ENCODE assay signal across 1 cellular context in the genomic region with DNA sequence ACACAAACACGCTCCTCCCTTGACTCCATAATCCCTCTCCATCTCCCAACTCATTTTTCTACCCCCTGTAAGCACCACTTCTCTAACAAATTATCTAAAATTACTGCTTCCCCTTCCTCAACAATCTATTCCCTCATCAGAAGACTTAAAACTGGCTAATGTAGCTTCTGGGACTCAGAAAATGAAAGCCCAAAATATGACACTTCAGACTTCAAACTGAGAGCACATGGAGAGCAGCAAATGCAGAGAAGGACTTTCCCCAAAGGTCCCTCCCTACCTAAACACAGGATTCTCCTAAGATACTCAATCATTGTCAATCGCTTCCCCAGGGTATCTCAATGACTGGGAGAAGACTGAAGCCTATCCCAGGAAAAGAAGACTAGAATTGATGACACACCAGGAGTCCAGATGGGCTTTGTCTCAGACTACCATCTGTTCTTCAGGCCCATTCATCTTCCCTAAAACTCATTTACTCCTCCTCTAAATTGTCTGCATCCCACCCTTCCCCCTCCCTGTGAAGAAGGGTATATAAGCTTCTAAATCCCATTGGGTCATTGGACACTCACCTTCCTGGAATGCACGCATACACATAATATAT.
TF ChIP-seq lines count a peak whose summit lies in the region.

No MANE protein-coding gene starts in this region.

TF ChIP-seq in IMR-90, 13 proteins besides CTCF, POLR2A, EP300 and RAD21:
- TF ChIP-seq BHLHE40 (IDR thresholded peaks at IDR 0.05; ENCODE audit: low read depth, low read length) (no peak), RFX5 (IDR thresholded peaks at IDR 0.05; ENCODE audit: low read depth, low read length) (no peak), CEBPB (IDR thresholded peaks at IDR 0.05; ENCODE audit: low read depth, low read length) (no peak), MXI1 (IDR thresholded peaks at IDR 0.05; ENCODE audit: borderline replicate concordance, low read depth, low read length) (no peak), RCOR1 (IDR thresholded peaks at IDR 0.05; ENCODE audit: insufficient replicate concordance, low read length) (no peak), MAZ (IDR thresholded peaks at IDR 0.05; ENCODE audit: borderline replicate concordance, low read depth, low read length) (no peak), SMC3 (IDR thresholded peaks at IDR 0.05; ENCODE audit: low read depth, low read length) (no peak), FOS (IDR thresholded peaks at IDR 0.05; ENCODE audit: low read depth, low read length) (no peak), MAFK (IDR thresholded peaks at IDR 0.05; ENCODE audit: low read depth, low read length) (no peak), NFE2L2 (IDR thresholded peaks at IDR 0.05; ENCODE audit: low read depth, low read length) (no peak), CHD1 (IDR thresholded peaks at IDR 0.05; ENCODE audit: low read depth, low read length) (no peak)
- TF ChIP-seq, protein P1, sequence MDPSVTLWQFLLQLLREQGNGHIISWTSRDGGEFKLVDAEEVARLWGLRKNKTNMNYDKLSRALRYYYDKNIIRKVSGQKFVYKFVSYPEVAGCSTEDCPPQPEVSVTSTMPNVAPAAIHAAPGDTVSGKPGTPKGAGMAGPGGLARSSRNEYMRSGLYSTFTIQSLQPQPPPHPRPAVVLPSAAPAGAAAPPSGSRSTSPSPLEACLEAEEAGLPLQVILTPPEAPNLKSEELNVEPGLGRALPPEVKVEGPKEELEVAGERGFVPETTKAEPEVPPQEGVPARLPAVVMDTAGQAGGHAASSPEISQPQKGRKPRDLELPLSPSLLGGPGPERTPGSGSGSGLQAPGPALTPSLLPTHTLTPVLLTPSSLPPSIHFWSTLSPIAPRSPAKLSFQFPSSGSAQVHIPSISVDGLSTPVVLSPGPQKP (IDR thresholded peaks at IDR 0.05; ENCODE audit: borderline replicate concordance, low read depth, low read length): no peak
- TF ChIP-seq, protein P2, sequence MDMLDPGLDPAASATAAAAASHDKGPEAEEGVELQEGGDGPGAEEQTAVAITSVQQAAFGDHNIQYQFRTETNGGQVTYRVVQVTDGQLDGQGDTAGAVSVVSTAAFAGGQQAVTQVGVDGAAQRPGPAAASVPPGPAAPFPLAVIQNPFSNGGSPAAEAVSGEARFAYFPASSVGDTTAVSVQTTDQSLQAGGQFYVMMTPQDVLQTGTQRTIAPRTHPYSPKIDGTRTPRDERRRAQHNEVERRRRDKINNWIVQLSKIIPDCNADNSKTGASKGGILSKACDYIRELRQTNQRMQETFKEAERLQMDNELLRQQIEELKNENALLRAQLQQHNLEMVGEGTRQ (IDR thresholded peaks at IDR 0.05; ENCODE audit: low read depth, low read length): no peak
